12 cellular contexts compared by ENCODE assay signal in genomic region chr22:39087881-39088687, GRCh38. TPM values are rescaled to one million over a fixed set of nuclear protein-coding genes. Genes with fewer than 3 reads are reported as not detected.
DNase-seq lines count a peak whose midpoint lies in the region; ATAC-seq and TF ChIP-seq lines count a peak whose summit lies in the region.
"Had no signal": no experiment of that assay in that cellular context is flagged by ENCODE, and none has a peak within 500 bp of the region (broad histone marks: within the 10 kb centered on the region; RNA-seq: fewer than 3 reads in every experiment).

No MANE protein-coding gene starts in this region.

- no peak overlapping the region for H3K4me3 ChIP-seq in breast epithelium
- H3K4me3 ChIP-seq: suprapubic skin had no signal

- H3K4me3 Mint-ChIP-seq in endothelial cell (ENCODE audit: unreplicated experiment) (no peak overlapping the region), neural crest cell (no peak overlapping the region)

- no peak for TF ChIP-seq POLR2A in breast epithelium (IDR thresholded peaks at IDR 0.05)

- H3K9me3 Mint-ChIP-seq in endothelial cell (ENCODE audit: unreplicated experiment) (no peaks in the 10 kb centered on the region), neural crest cell (no peaks in the 10 kb centered on the region)

- H3K36me3 Mint-ChIP-seq in endothelial cell (ENCODE audit: low read depth, unreplicated experiment) (no peaks in the 10 kb centered on the region), neural crest cell (ENCODE audit: low read depth) (no peaks in the 10 kb centered on the region)

- no peak for ATAC-seq in HG03135 (IDR thresholded peaks at IDR 0.05; ENCODE audit: unreplicated experiment)
- no peak for ATAC-seq in GM18858 (IDR thresholded peaks at IDR 0.05; ENCODE audit: unreplicated experiment)

- intact Hi-C loops in breast epithelium (cut with DNase I; ENCODE audit: low total_unique reads) = loop anchor here (10.0 kb wide), 1 partner anchor 1953 kb away; no protein-coding TSS in a partner anchor

- TF ChIP-seq CTCF in endothelial cell (IDR thresholded peaks at IDR 0.05; ENCODE audit: unreplicated experiment) (no peak), neural crest cell (conservative IDR thresholded peaks at IDR 0.05) (no peak), breast epithelium (IDR thresholded peaks at IDR 0.05) (no peak)

- no peaks in the 10 kb centered on the region for H3K4me1 ChIP-seq in breast epithelium
- H3K4me1 ChIP-seq: suprapubic skin had no signal

- H3K9me3 ChIP-seq in breast epithelium = no peaks in the 10 kb centered on the region
- H3K9me3 ChIP-seq: suprapubic skin had no signal

- no peaks in the 10 kb centered on the region for H3K27me3 ChIP-seq in breast epithelium

- H3K27me3 Mint-ChIP-seq in endothelial cell (ENCODE audit: unreplicated experiment) = peaks cover 14% of the 10 kb centered on the region
- H3K27me3 Mint-ChIP-seq in neural crest cell (ENCODE audit: low read depth) = no peaks in the 10 kb centered on the region

- peaks cover 4% of the 10 kb centered on the region for H3K4me1 Mint-ChIP-seq in endothelial cell (ENCODE audit: unreplicated experiment)
- peaks cover 19% of the 10 kb centered on the region for H3K4me1 Mint-ChIP-seq in neural crest cell

- no peak overlapping the region for H3K27ac ChIP-seq in breast epithelium
- H3K27ac ChIP-seq: 22Rv1, KMS-11, suprapubic skin had no signal

- no peaks in the 10 kb centered on the region for H3K36me3 ChIP-seq in breast epithelium
- H3K36me3 ChIP-seq: suprapubic skin had no signal

- DNase-seq in DMS 273 (lab: John Stamatoyannopoulos, UW; ENCODE audit: unreplicated experiment) = peak; percentile 7
- DNase-seq in DMS 273 treated with DMSO at 0.1 percent for 48 hours (lab: John Stamatoyannopoulos, UW) = no peak
- peak; percentile 2 for DNase-seq in NCI-H774 (lab: John Stamatoyannopoulos, UW)
- peak; percentile 30 for DNase-seq in endothelial cell (ENCODE audit: low spot score)
- peak; percentile 14 for DNase-seq in neural crest cell (ENCODE audit: low read depth, low spot score)
- DNase-seq in breast epithelium (ENCODE audit: low spot score in 2 of 2) = no peak
- DNase-seq: GDM1 had no signal

- H3K27ac Mint-ChIP-seq in endothelial cell (ENCODE audit: unreplicated experiment) (peak overlapping the region; percentile 7), neural crest cell (ENCODE audit: unreplicated experiment) (no peak overlapping the region)

RNA-seq across cellular contexts. Expression of gene APOBEC3H, which starts 9.0 kb away (rescaled TPM):
- total RNA-seq in endothelial cell (ENCODE audit: unreplicated experiment) = not detected
- not detected in 2 replicates for total RNA-seq in neural crest cell
- under 1 TPM in 1 of 3 donors, not detected in 2; 0.32 TPM for total RNA-seq in breast epithelium

RNA-seq across cellular contexts. Expression of gene APOBEC3G, which starts 11.0 kb away (rescaled TPM):
- total RNA-seq in endothelial cell (ENCODE audit: unreplicated experiment) (9.0 TPM), neural crest cell (1.3 and 2.1 TPM in 2 replicates), breast epithelium (10 to 100 TPM in 2 of 3 donors, 1 to 10 TPM in 1; 7.2 to 14.1 (median 13.3) TPM)

RNA-seq across cellular contexts. Expression of gene APOBEC3F, which starts 47.4 kb away (rescaled TPM):
- total RNA-seq in endothelial cell (ENCODE audit: unreplicated experiment) (21.1 TPM), neural crest cell (5.9 and 6.7 TPM in 2 replicates), breast epithelium (1 to 10 TPM; 1.9 to 7.9 (median 5.9) TPM)

Comparison
In these comparisons a context has a peak if more than half of its experiments do, and no peak if none do; other contexts are left out.
1. DNase-seq: peak in DMS 273 (single experiment), NCI-H774 (single experiment), endothelial cell (single experiment) and neural crest cell (single experiment); none in DMS 273 treated with DMSO at 0.1 percent for 48 hours (single experiment) and breast epithelium (0 of 2).